23 cellular contexts compared by ENCODE assay signal in the genomic region with DNA sequence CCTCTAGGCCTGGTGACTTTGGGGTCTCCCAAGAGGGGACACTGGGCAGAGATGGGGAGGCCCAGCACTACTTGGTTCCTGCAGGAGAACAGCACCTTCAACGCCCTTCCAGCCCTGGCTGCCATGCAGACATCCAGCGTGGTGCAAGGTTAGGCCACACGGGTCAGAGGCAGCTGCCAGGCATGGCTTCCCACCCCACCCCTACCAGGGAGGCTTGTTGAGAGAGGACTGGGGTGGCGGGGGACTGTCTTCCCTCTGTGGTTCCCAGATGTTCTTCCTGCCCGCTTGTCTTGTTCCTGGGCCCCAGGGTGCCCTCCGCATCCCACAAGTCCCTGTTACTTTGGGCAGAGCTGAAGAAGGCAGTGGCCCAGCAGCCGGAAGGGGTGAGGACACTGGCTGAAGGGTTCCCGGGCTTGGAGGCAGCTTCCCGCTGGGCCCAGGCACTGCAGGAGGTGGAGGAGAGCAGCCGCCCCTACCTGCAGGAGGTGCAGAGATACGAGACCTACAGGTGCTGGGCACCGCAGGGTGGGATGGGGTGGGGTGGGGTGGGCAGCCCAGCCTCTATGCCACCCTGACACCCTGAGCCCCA. TPM values are rescaled to one million over a fixed set of nuclear protein-coding genes. Genes with fewer than 3 reads are reported as not detected.
A peak's percentile ranks its signal among the peaks of the same experiment; 100 is the strongest.
DNase-seq lines count a peak whose midpoint lies in the region; ATAC-seq, FAIRE-seq and TF ChIP-seq lines count a peak whose summit lies in the region.
"Had no signal": no experiment of that assay in that cellular context is flagged by ENCODE, and none has a peak within 500 bp of the region (broad histone marks: within the 10 kb centered on the region; RNA-seq: fewer than 3 reads in every experiment).

No MANE protein-coding gene starts in this region.

- FAIRE-seq in keratinocyte (lab: Jason Lieb, UNC): no peak
- FAIRE-seq: G401.6 had no signal

- ATAC-seq in GM18498 (IDR thresholded peaks at IDR 0.05; ENCODE audit: unreplicated experiment): no peak
- ATAC-seq in CD8-positive, alpha-beta T cell: no peak

- no peaks in the 10 kb centered on the region for H3K4me1 Mint-ChIP-seq in CD8-positive, alpha-beta T cell (ENCODE audit: low read depth)
- H3K4me1 Mint-ChIP-seq: IgD-negative memory B cell had no signal

- no peaks in the 10 kb centered on the region for H3K36me3 Mint-ChIP-seq in CD8-positive, alpha-beta T cell

- H3K27ac ChIP-seq in HEK293 (ENCODE audit: extremely low read depth, low read depth, low read length): no peak overlapping the region
- peak overlapping the region; percentile 65 for H3K27ac ChIP-seq in PC-9
- peak overlapping the region; percentile 26 for H3K27ac ChIP-seq in keratinocyte (ENCODE audit: control insufficient read depth, insufficient read depth, low read length)
- H3K27ac ChIP-seq in sigmoid colon: no peak overlapping the region
- no peak overlapping the region for H3K27ac ChIP-seq in CD8-positive, alpha-beta T cell (ENCODE audit: low read depth, low read length)
- H3K27ac ChIP-seq: HL-60, SJSA1 had no signal

- DNase-seq in PC-9 (no peak), keratinocyte (ENCODE audit: low read depth, low spot score) (no peak), sigmoid colon (peak; percentile 57), HuH-7 (ENCODE audit: low spot score) (no peak)
- no peak for DNase-seq in CD8-positive, alpha-beta T cell
- DNase-seq: C1 segment of cervical spinal cord, Karpas-422, NCI-H1048, NCI-H1436, NCI-H1930, NCI-H524, NCI-H82, OCI-M1, RPMI8226 had no signal

- H3K9me2 ChIP-seq in PC-9 (ENCODE audit: insufficient read depth): no peaks in the 10 kb centered on the region

- no peaks in the 10 kb centered on the region for H3K9me1 ChIP-seq in keratinocyte (ENCODE audit: control insufficient read depth, extremely low read depth, insufficient read depth, low read length)

- dilution Hi-C loops in keratinocyte (cut with MboI; ENCODE audit: extremely low pct_ligation_motif_present, low sequenced_read_pairs): no loop called here

- H3K4me3 Mint-ChIP-seq in CD8-positive, alpha-beta T cell: no peak overlapping the region
- H3K4me3 Mint-ChIP-seq: HFFc6, IgD-negative memory B cell had no signal

- BruUV-seq in PC-9 (replicated peaks; lab: Mats Ljungman, UMichigan): no TSS peak

- H3K4me2 ChIP-seq in PC-9 (peak overlapping the region; percentile 88), keratinocyte (ENCODE audit: control insufficient read depth, extremely low read depth, insufficient read depth, low read depth, low read length) (peak overlapping the region; percentile 42)

- no peaks in the 10 kb centered on the region for H3K27me3 Mint-ChIP-seq in CD8-positive, alpha-beta T cell (ENCODE audit: low read depth)
- H3K27me3 Mint-ChIP-seq: IgD-negative memory B cell had no signal

- no peaks in the 10 kb centered on the region for H3K36me3 ChIP-seq in HEK293 (ENCODE audit: control insufficient read depth in 2 of 2, insufficient read depth in 1 of 2, low read length in 2 of 2)
- peaks cover 44% of the 10 kb centered on the region for H3K36me3 ChIP-seq in PC-9 (ENCODE audit: low read depth)
- H3K36me3 ChIP-seq in keratinocyte (ENCODE audit: control insufficient read depth in 2 of 2, extremely low read depth in 1 of 2, insufficient read depth in 2 of 2, low read length in 2 of 2): peaks cover 9 to 28% of the 10 kb centered on the region in 2 experiments
- no peaks in the 10 kb centered on the region for H3K36me3 ChIP-seq in sigmoid colon
- no peaks in the 10 kb centered on the region for H3K36me3 ChIP-seq in CD8-positive, alpha-beta T cell (ENCODE audit: insufficient read depth, low read length)
- H3K36me3 ChIP-seq: MG63, SJSA1 had no signal

- CTCF ChIA-PET in HEK293 (lab: Yijun Ruan, JAX) (no interaction called here), PC-9 (lab: Charles Lee) (interaction anchor here (3.4 kb wide), 1 partner anchor 47 kb away, joined by 26 read pairs; no protein-coding TSS in a partner anchor)
- CTCF ChIA-PET in CD8-positive, alpha-beta T cell (lab: Charles Lee): no interaction called here

- H4K20me1 ChIP-seq in PC-9 (ENCODE audit: insufficient read depth) (peaks cover 4% of the 10 kb centered on the region; the same call in 1 of the 2 replicates), keratinocyte (ENCODE audit: control insufficient read depth, extremely low read depth, insufficient read depth, low read length) (no peaks in the 10 kb centered on the region)

- POLR2A ChIA-PET in HEK293 (lab: Yijun Ruan, JAX): no interaction called here
- POLR2A ChIA-PET in PC-9 (lab: Charles Lee; ENCODE audit: unreplicated experiment): interaction anchor here (0.8 kb wide), 1 partner anchor 9 kb away, joined by 4 read pairs; no protein-coding TSS in a partner anchor
- POLR2A ChIA-PET in CD8-positive, alpha-beta T cell (lab: Charles Lee): no interaction called here

- H3K4me3 ChIP-seq in HEK293 (ENCODE audit: low read depth, low read length) (no peak overlapping the region), PC-9 (no peak overlapping the region), keratinocyte (ENCODE audit: control insufficient read depth in 2 of 3, extremely low read depth in 1 of 3, insufficient read depth in 2 of 3, low read depth in 1 of 3, low read length in 3 of 3) (no peak overlapping the region), sigmoid colon (no peak overlapping the region)
- no peak overlapping the region for H3K4me3 ChIP-seq in CD8-positive, alpha-beta T cell (ENCODE audit: low read depth, low read length)
- H3K4me3 ChIP-seq: MG63, SJSA1 had no signal

- intact Hi-C loops in PC-9 (cut with micrococcal nuclease; ENCODE audit: unreplicated experiment) (no loop called here), sigmoid colon (cut with DNase I) (no loop called here)
- intact Hi-C loops in CD8-positive, alpha-beta T cell (cut with DNase I, micrococcal nuclease): no loop called here

- H3K4me1 ChIP-seq in HEK293 (ENCODE audit: control insufficient read depth, insufficient read depth, low read length) (no peaks in the 10 kb centered on the region), PC-9 (replicated peaks; ENCODE audit: insufficient read depth) (peaks cover 35% of the 10 kb centered on the region), keratinocyte (ENCODE audit: control insufficient read depth, extremely low read depth, insufficient read depth, low read length) (peaks cover 47% of the 10 kb centered on the region), sigmoid colon (no peaks in the 10 kb centered on the region)
- H3K4me1 ChIP-seq in CD8-positive, alpha-beta T cell (ENCODE audit: insufficient read depth, low read length): no peaks in the 10 kb centered on the region
- H3K4me1 ChIP-seq: SJSA1 had no signal

- 94 to 95% methylated on average over 12 of the region's 12 CpGs for WGBS in sigmoid colon, 2 donors

- H3K9me3 Mint-ChIP-seq in CD8-positive, alpha-beta T cell: no peaks in the 10 kb centered on the region
- H3K9me3 Mint-ChIP-seq: HFFc6, IgD-negative memory B cell had no signal

- TF ChIP-seq POLR2A in sigmoid colon (IDR thresholded peaks at IDR 0.05): no peak

- no peak overlapping the region for H3K27ac Mint-ChIP-seq in CD8-positive, alpha-beta T cell
- H3K27ac Mint-ChIP-seq: IgD-negative memory B cell had no signal

- H3K27me3 ChIP-seq in PC-9 (ENCODE audit: insufficient read depth, low read depth): no peaks in the 10 kb centered on the region
- no peaks in the 10 kb centered on the region for H3K27me3 ChIP-seq in keratinocyte (ENCODE audit: control insufficient read depth, extremely low read depth, insufficient read depth, low read length)
- no peaks in the 10 kb centered on the region for H3K27me3 ChIP-seq in sigmoid colon
- H3K27me3 ChIP-seq in CD8-positive, alpha-beta T cell (ENCODE audit: insufficient read depth, low read length): no peaks in the 10 kb centered on the region
- H3K27me3 ChIP-seq: MG63, SJSA1 had no signal

- peaks cover 25% of the 10 kb centered on the region; the same call in 1 of the 2 replicates for H3F3A ChIP-seq in PC-9 (ENCODE audit: insufficient read depth, low read depth)

- H3K79me2 ChIP-seq in PC-9 (ENCODE audit: low read depth) (peaks cover 63% of the 10 kb centered on the region), keratinocyte (ENCODE audit: control insufficient read depth, insufficient read depth, low read length) (peaks cover 16% of the 10 kb centered on the region)

- H3K9me3 ChIP-seq in HEK293 (ENCODE audit: control insufficient read depth, insufficient read depth, low read depth, low read length) (no peaks in the 10 kb centered on the region), PC-9 (ENCODE audit: insufficient read depth, low read depth) (no peaks in the 10 kb centered on the region), keratinocyte (ENCODE audit: control insufficient read depth, low read depth, low read length) (no peaks in the 10 kb centered on the region), sigmoid colon (no peaks in the 10 kb centered on the region)
- H3K9me3 ChIP-seq in CD8-positive, alpha-beta T cell (ENCODE audit: low read length): no peaks in the 10 kb centered on the region
- H3K9me3 ChIP-seq: MG63, SJSA1 had no signal

- no peak overlapping the region for H2AFZ ChIP-seq in PC-9
- no peak overlapping the region for H2AFZ ChIP-seq in keratinocyte (ENCODE audit: control insufficient read depth, low read length)

- TF ChIP-seq CTCF in HEK293 (tag by site-specific recombination; IDR thresholded peaks at IDR 0.05) (no peak), PC-9 (conservative IDR thresholded peaks at IDR 0.05) (no peak), keratinocyte (optimal IDR thresholded peaks at IDR 0.05 in 1 of 3, IDR thresholded peaks at IDR 0.05 in 1 of 3, conservative IDR thresholded peaks at IDR 0.05 in 1 of 3; ENCODE audit: extremely low read depth in 1 of 3, insufficient read depth in 2 of 3, low read length in 3 of 3) (no peak), sigmoid colon (IDR thresholded peaks at IDR 0.05) (no peak)
- no peak for TF ChIP-seq CTCF in CD8-positive, alpha-beta T cell (IDR thresholded peaks at IDR 0.05)

- no peak for TF ChIP-seq EP300 in sigmoid colon (IDR thresholded peaks at IDR 0.05)

- no peak overlapping the region for H3K9ac ChIP-seq in keratinocyte (ENCODE audit: control insufficient read depth, extremely low read depth, insufficient read depth, low read length)

RNA-seq across cellular contexts. Expression of a gene that starts 4.5 kb away (rescaled TPM):
- total RNA-seq in PC-9 (2021): 129 and 147 TPM in 2 replicates
- 11.4 to 21.2 TPM (median 16.8 TPM) in 3 replicates for polyA plus RNA-seq in keratinocyte
- 21.9 TPM for polyA plus RNA-seq in keratinocyte (2011; ENCODE audit: low read depth)
- 13.3 and 15.6 TPM in 2 replicates for polyA plus RNA-seq in keratinocyte (2011; cell fraction: cytosol; rRNA removed)
- 83.3 and 112 TPM in 2 replicates for polyA plus RNA-seq in keratinocyte (2011; cell fraction: nucleus; rRNA removed)
- polyA plus RNA-seq in keratinocyte (2012; ENCODE audit: low replicate concordance): 33.3 and 68.3 TPM in 2 replicates
- 23.5 to 78.5 TPM (median 26.4 TPM) in 3 replicates for polyA minus RNA-seq in keratinocyte
- 29.0 TPM for polyA minus RNA-seq in keratinocyte (2011; cell fraction: cytosol; rRNA and poly(A)+ RNA removed)
- 77.9 and 81.8 TPM in 2 replicates for polyA minus RNA-seq in keratinocyte (2011; cell fraction: nucleus; rRNA and poly(A)+ RNA removed)
- 1 to 10 TPM; 1.1 to 6.1 (median 1.9) TPM for total RNA-seq in sigmoid colon
- 10 to 100 TPM in 1 of 3 donors, 1 to 10 TPM in 2; 2.4 to 24.9 (median 2.5) TPM for polyA plus RNA-seq in sigmoid colon
- total RNA-seq in CD8-positive, alpha-beta T cell: under 1 TPM; 0.11 to 0.44 TPM
- total RNA-seq: HT1080 had no signal
- polyA plus RNA-seq: IgD-negative memory B cell had no signal

RNA-seq across cellular contexts. Expression of a gene that starts 18.4 kb away (rescaled TPM):
- total RNA-seq in PC-9 (2021) (3.5 and 4.5 TPM in 2 replicates), sigmoid colon (10 to 100 TPM; 11.8 to 23.8 (median 12.1) TPM)
- polyA plus RNA-seq in keratinocyte (0.66 to 2.1 TPM (median 1.5 TPM) in 3 replicates), sigmoid colon (1 to 10 TPM; 1.8 to 1.9 (median 1.8) TPM)
- not detected for polyA plus RNA-seq in keratinocyte (2011; ENCODE audit: low read depth)
- 0.89 and 2.3 TPM in 2 replicates for polyA plus RNA-seq in keratinocyte (2011; cell fraction: cytosol; rRNA removed)
- polyA plus RNA-seq in keratinocyte (2011; cell fraction: nucleus; rRNA removed): 3.6 and 6.3 TPM in 2 replicates
- polyA plus RNA-seq in keratinocyte (2012; ENCODE audit: low replicate concordance): 1.1 and 2.5 TPM in 2 replicates
- 1.7 to 2.9 TPM (median 1.8 TPM) in 3 replicates for polyA minus RNA-seq in keratinocyte
- 3.8 TPM for polyA minus RNA-seq in keratinocyte (2011; cell fraction: cytosol; rRNA and poly(A)+ RNA removed)
- polyA minus RNA-seq in keratinocyte (2011; cell fraction: nucleus; rRNA and poly(A)+ RNA removed): 4.2 and 5.3 TPM in 2 replicates
- not detected for total RNA-seq in CD8-positive, alpha-beta T cell
- polyA plus RNA-seq: IgD-negative memory B cell had no signal

Comparison
In these comparisons a context has a peak if more than half of its experiments do, and no peak if none do; other contexts are left out.
1. H3K27ac ChIP-seq: peak in PC-9 (single experiment) and keratinocyte (single experiment); none in HEK293 (single experiment), sigmoid colon (0 of 4) and CD8-positive, alpha-beta T cell (single experiment).
2. RNA of a gene that starts 4.5 kb away (total RNA-seq): 129 to 147 TPM in PC-9; 1.1 to 6.1 TPM in sigmoid colon and 0.11 to 0.44 TPM in CD8-positive, alpha-beta T cell; every median in the first group is over 10 times any median in the second.